18 cellular contexts compared by ENCODE assay signal in genomic region chr6:105021399-105021798, GRCh38.
"Had no signal": no experiment of that assay in that cellular context is flagged by ENCODE, and none has a peak within 500 bp of the region (broad histone marks: within the 10 kb centered on the region; RNA-seq: fewer than 3 reads in every experiment).

No MANE protein-coding gene starts in this region.

- ATAC-seq: esophagus mucosa; gastrocnemius medialis; heart right ventricle; naive thymus-derived CD8-positive, alpha-beta T cell had no signal

- H3K4me3 ChIP-seq: dorsolateral prefrontal cortex, gastrocnemius medialis, heart right ventricle, ovary, right atrium auricular region, smooth muscle cell had no signal

- H3K27me3 ChIP-seq: gastrocnemius medialis, ovary, right atrium auricular region had no signal

- H3K36me3 ChIP-seq: gastrocnemius medialis, heart right ventricle, ovary, right atrium auricular region had no signal

- H3K4me1 ChIP-seq: gastrocnemius medialis, heart right ventricle, right atrium auricular region had no signal

- H3K4me3 Mint-ChIP-seq: naive thymus-derived CD8-positive, alpha-beta T cell; neural crest cell had no signal

- H3K27ac Mint-ChIP-seq: naive thymus-derived CD8-positive, alpha-beta T cell had no signal

- H3K36me3 Mint-ChIP-seq: naive thymus-derived CD8-positive, alpha-beta T cell had no signal

- H3K9me3 Mint-ChIP-seq: naive thymus-derived CD8-positive, alpha-beta T cell; neural crest cell had no signal

- H3K9me3 ChIP-seq: gastrocnemius medialis, heart right ventricle, ovary, right atrium auricular region had no signal

- DNase-seq: cortex of kidney; dorsolateral prefrontal cortex; effector memory CD4-positive, alpha-beta T cell; gastrocnemius medialis; heart right ventricle; hypothalamus; kidney glomerular epithelial cell; mesendoderm; naive thymus-derived CD8-positive, alpha-beta T cell; nucleus accumbens; ovary; stimulated activated CD4-positive, alpha-beta T cell treated with anti-CD3 and anti-CD28 coated beads, Interleukin-2, amount 100 ng/mL, for 48 hours; stimulated activated naive CD4-positive, alpha-beta T cell treated with Interleukin-2 at 50 U/mL for 16 hours; trophoblast cell had no signal

- H3K4me1 Mint-ChIP-seq: naive thymus-derived CD8-positive, alpha-beta T cell had no signal

- H3K27ac ChIP-seq: dorsolateral prefrontal cortex, gastrocnemius medialis, heart right ventricle, ovary, right atrium auricular region had no signal
